8 cellular contexts compared by ENCODE assay signal in genomic region chr11:17012712-17013547, GRCh38. TPM values are rescaled to one million over a fixed set of nuclear protein-coding genes. Genes with fewer than 3 reads are reported as not detected.
DNase-seq lines count a peak whose midpoint lies in the region; ATAC-seq and TF ChIP-seq lines count a peak whose summit lies in the region.

No MANE protein-coding gene starts in this region.

- H3K27me3 ChIP-seq in OCI-LY3 (ENCODE audit: low read depth, low read length), result peaks cover 25% of the 10 kb centered on the region

- H3K27ac ChIP-seq in OCI-LY3 (ENCODE audit: low read length), result no peak overlapping the region

- H3K9ac ChIP-seq in OCI-LY3 (ENCODE audit: low read length), result no peak overlapping the region

- peak overlapping the region; percentile 62 for H3K4me2 ChIP-seq in OCI-LY3 (ENCODE audit: low read length)

- DNase-seq in G401 (ENCODE audit: low spot score), result peak; percentile 5
- DNase-seq in fibroblast of villous mesenchyme (ENCODE audit: low read depth), result peak; percentile 48
- DNase-seq in non-pigmented ciliary epithelial cell (ENCODE audit: low read depth), result peak; percentile 57
- DNase-seq in epidermal melanocyte (ENCODE audit: insufficient read length, low spot score), result no peak

- in situ Hi-C loops in G401 (cut with HindIII; ENCODE audit: low sequenced_read_pairs), result no loop called here

- no peaks in the 10 kb centered on the region for H3K79me2 ChIP-seq in OCI-LY3 (ENCODE audit: low read length)

- H4K20me1 ChIP-seq in OCI-LY3 (ENCODE audit: insufficient read depth, low read length), result no peaks in the 10 kb centered on the region

- H3K4me3 ChIP-seq in OCI-LY3 (ENCODE audit: low read length) (no peak overlapping the region), fibroblast of villous mesenchyme (ENCODE audit: low read depth, low read length) (peak overlapping the region; percentile 53)

- H3K9me3 ChIP-seq in OCI-LY3 (ENCODE audit: insufficient read depth, low read length), result no peaks in the 10 kb centered on the region

- H2AFZ ChIP-seq in OCI-LY3 (ENCODE audit: low read depth, low read length), result no peak overlapping the region

- H3K36me3 ChIP-seq in OCI-LY3 (replicated peaks; ENCODE audit: low read depth, low read length), result no peaks in the 10 kb centered on the region

- H3K4me1 ChIP-seq in OCI-LY3 (ENCODE audit: low read length), result no peaks in the 10 kb centered on the region

- no peak for ATAC-seq in GM18907 (IDR thresholded peaks at IDR 0.05; ENCODE audit: unreplicated experiment)
- ATAC-seq in HG02973 (IDR thresholded peaks at IDR 0.05; ENCODE audit: unreplicated experiment), result no peak
- ATAC-seq in HG03442 (IDR thresholded peaks at IDR 0.05; ENCODE audit: unreplicated experiment), result no peak

- TF ChIP-seq CTCF in OCI-LY3 (IDR thresholded peaks at IDR 0.05; ENCODE audit: low read depth, low read length) (no peak), fibroblast of villous mesenchyme (IDR thresholded peaks at IDR 0.05; ENCODE audit: insufficient read depth, low read depth, low read length) (no peak)

RNA-seq across cellular contexts. Expression of gene PLEKHA7, which starts 1.3 kb away (rescaled TPM):
- 0.03 and 0.37 TPM in 2 replicates for total RNA-seq in G401 (2014; rRNA removed; shearing (Covaris generic))
- 0.64 and 0.86 TPM in 2 replicates for total RNA-seq in fibroblast of villous mesenchyme
